Comparison of ENCODE assay signal across 14 cellular contexts in genomic region chr6:11685411-11686093, GRCh38.
DNase-seq lines count a peak whose midpoint lies in the region; ATAC-seq and TF ChIP-seq lines count a peak whose summit lies in the region.
"Had no signal": no experiment of that assay in that cellular context is flagged by ENCODE, and none has a peak within 500 bp of the region (broad histone marks: within the 10 kb centered on the region; RNA-seq: fewer than 3 reads in every experiment).

No MANE protein-coding gene starts in this region.

- TF ChIP-seq CTCF in PC-9 (conservative IDR thresholded peaks at IDR 0.05): no peak
- no peak for TF ChIP-seq CTCF in epithelial cell of proximal tubule (conservative IDR thresholded peaks at IDR 0.05; ENCODE audit: low read depth, low read length)
- TF ChIP-seq CTCF in osteoblast (IDR thresholded peaks at IDR 0.05; ENCODE audit: extremely low read depth, low read depth, low read length): no peak
- no peak for TF ChIP-seq CTCF in heart left ventricle (IDR thresholded peaks at IDR 0.05)

- H3K4me2 ChIP-seq in PC-9: peak overlapping the region; percentile 66
- peak overlapping the region; percentile 11 for H3K4me2 ChIP-seq in osteoblast (ENCODE audit: insufficient read depth, low read length)

- peaks cover 26 to 29% of the 10 kb centered on the region in 2 donors for H3K27me3 Mint-ChIP-seq in natural killer cell treated with Interleukin-12 subunit alpha and Interleukin-12 subunit beta and Interleukin-15 and Interleukin-18, amount 100 ng/mL, for 72 hours

- TSS peak; percentile 91 for BruUV-seq in PC-9 (replicated peaks; lab: Mats Ljungman, UMichigan)

- peaks cover 27% of the 10 kb centered on the region for H3F3A ChIP-seq in PC-9 (ENCODE audit: insufficient read depth, low read depth)

- H3K27ac Mint-ChIP-seq in natural killer cell treated with Interleukin-12 subunit alpha and Interleukin-12 subunit beta and Interleukin-15 and Interleukin-18, amount 100 ng/mL, for 72 hours: no peak overlapping the region
- H3K27ac Mint-ChIP-seq: activated CD4-positive, alpha-beta T cell treated with anti-CD3 and anti-CD28 coated beads for 36 hours had no signal

- H3K4me3 Mint-ChIP-seq in natural killer cell treated with Interleukin-12 subunit alpha and Interleukin-12 subunit beta and Interleukin-15 and Interleukin-18, amount 100 ng/mL, for 72 hours: no peak overlapping the region
- H3K4me3 Mint-ChIP-seq: activated CD4-positive, alpha-beta T cell treated with anti-CD3 and anti-CD28 coated beads for 36 hours; neural crest cell had no signal

- CTCF ChIA-PET in PC-9 (lab: Charles Lee): no interaction called here

- no peaks in the 10 kb centered on the region for H4K20me1 ChIP-seq in PC-9 (ENCODE audit: insufficient read depth)
- no peaks in the 10 kb centered on the region for H4K20me1 ChIP-seq in osteoblast (ENCODE audit: insufficient read depth, low read length)

- ATAC-seq in heart left ventricle: no peak
- no peak for ATAC-seq in natural killer cell treated with Interleukin-12 subunit alpha and Interleukin-12 subunit beta and Interleukin-15 and Interleukin-18, amount 100 ng/mL, for 72 hours
- ATAC-seq: activated CD4-positive, alpha-beta T cell treated with anti-CD3 and anti-CD28 coated beads for 36 hours had no signal

- H2AFZ ChIP-seq in PC-9 (peak overlapping the region; percentile 5; the same call in 1 of the 2 replicates), osteoblast (ENCODE audit: low read length) (no peak overlapping the region)

- H3K4me1 ChIP-seq in PC-9 (replicated peaks; ENCODE audit: insufficient read depth): peaks cover 30% of the 10 kb centered on the region
- H3K4me1 ChIP-seq in osteoblast (ENCODE audit: insufficient read depth, low read length): peaks cover 14% of the 10 kb centered on the region
- H3K4me1 ChIP-seq in heart left ventricle: peaks cover 0 to 6% (median 0%) of the 10 kb centered on the region in 12 donors

- DNase-seq in ELF-1 (ENCODE audit: low read depth, low spot score) (peak; percentile 10), PC-9 (peak; percentile 63 to 98), epithelial cell of proximal tubule (ENCODE audit: low read depth) (peak; percentile 88), osteoblast (ENCODE audit: insufficient read length, low spot score, missing footprints) (no peak), heart left ventricle (no peak), NCI-H1417 (lab: John Stamatoyannopoulos, UW) (no peak), activated gamma-delta T cell (lab: John Stamatoyannopoulos, UW) (no peak)
- DNase-seq in natural killer cell treated with Interleukin-12 subunit alpha and Interleukin-12 subunit beta and Interleukin-15 and Interleukin-18, amount 100 ng/mL, for 72 hours (ENCODE audit: low spot score): no peak
- DNase-seq: activated CD4-positive, alpha-beta T cell treated with anti-CD3 and anti-CD28 coated beads for 36 hours; activated gamma-delta T cell treated with Interleukin-2 at 50 U/mL for 16 hours; effector CD8-positive, alpha-beta T cell; SHP77 treated with DMSO at 0.1 percent for 48 hours; stimulated activated naive CD4-positive, alpha-beta T cell had no signal

- no peak for TF ChIP-seq POLR2A in heart left ventricle (IDR thresholded peaks at IDR 0.05)

- H3K9me3 ChIP-seq in PC-9 (ENCODE audit: insufficient read depth, low read depth): peaks cover 13% of the 10 kb centered on the region
- no peaks in the 10 kb centered on the region for H3K9me3 ChIP-seq in osteoblast (ENCODE audit: low read depth, low read length)
- H3K9me3 ChIP-seq in heart left ventricle: peaks cover 0 to 16% (median 1%) of the 10 kb centered on the region in 12 donors

- WGBS in heart left ventricle, 4 donors: 73 to 81% (median 77%) methylated on average over 4 of the region's 4 CpGs

- no peaks in the 10 kb centered on the region for H3K4me1 Mint-ChIP-seq in natural killer cell treated with Interleukin-12 subunit alpha and Interleukin-12 subunit beta and Interleukin-15 and Interleukin-18, amount 100 ng/mL, for 72 hours (ENCODE audit: low read depth in 2 of 2)

- H3K27me3 ChIP-seq in PC-9 (ENCODE audit: insufficient read depth, low read depth) (no peaks in the 10 kb centered on the region), osteoblast (ENCODE audit: insufficient read depth, low read length) (no peaks in the 10 kb centered on the region), heart left ventricle (no peaks in the 10 kb centered on the region)

- peak overlapping the region; percentile 87 for H3K27ac ChIP-seq in PC-9
- peak overlapping the region; percentile 3 for H3K27ac ChIP-seq in osteoblast (ENCODE audit: low read depth, low read length)
- no peak overlapping the region for H3K27ac ChIP-seq in heart left ventricle

- intact Hi-C loops in PC-9 (cut with micrococcal nuclease; ENCODE audit: unreplicated experiment) (loop anchor here (1.0 kb wide), 4 partner anchors 30 to 326 kb away; no protein-coding TSS in a partner anchor), heart left ventricle (cut with DNase I) (loop anchor here in 1 of 10 donors (10.0 kb wide), 1 partner anchor 399 kb away; no protein-coding TSS in a partner anchor)

- H3K4me3 ChIP-seq in PC-9 (peak overlapping the region; percentile 34; the same call in 1 of the 2 replicates), epithelial cell of proximal tubule (ENCODE audit: low read depth, low read length) (no peak overlapping the region), osteoblast (ENCODE audit: insufficient read depth, low read length) (no peak overlapping the region), heart left ventricle (no peak overlapping the region)

- H3K9me3 Mint-ChIP-seq in natural killer cell treated with Interleukin-12 subunit alpha and Interleukin-12 subunit beta and Interleukin-15 and Interleukin-18, amount 100 ng/mL, for 72 hours: no peaks in the 10 kb centered on the region

- H3K36me3 Mint-ChIP-seq in natural killer cell treated with Interleukin-12 subunit alpha and Interleukin-12 subunit beta and Interleukin-15 and Interleukin-18, amount 100 ng/mL, for 72 hours: no peaks in the 10 kb centered on the region

- POLR2A ChIA-PET in PC-9 (lab: Charles Lee; ENCODE audit: unreplicated experiment): interaction anchor here (0.5 to 0.6 kb wide), 2 partner anchors 46 to 143 kb away, joined by 3 read pairs; no protein-coding TSS in a partner anchor

- H3K79me2 ChIP-seq in PC-9 (ENCODE audit: low read depth) (no peaks in the 10 kb centered on the region), osteoblast (ENCODE audit: insufficient read depth, low read length) (no peaks in the 10 kb centered on the region)

- H3K36me3 ChIP-seq in PC-9 (ENCODE audit: low read depth) (no peaks in the 10 kb centered on the region), osteoblast (ENCODE audit: insufficient read depth, low read length) (no peaks in the 10 kb centered on the region), heart left ventricle (no peaks in the 10 kb centered on the region)

- no peaks in the 10 kb centered on the region for H3K9me2 ChIP-seq in PC-9 (ENCODE audit: insufficient read depth)

Comparison
In these comparisons a context has a peak if more than half of its experiments do, and no peak if none do; other contexts are left out.
1. DNase-seq: peak in ELF-1 (single experiment), PC-9 (2 of 2) and epithelial cell of proximal tubule (single experiment); none in osteoblast (single experiment), heart left ventricle (0 of 5), NCI-H1417 (0 of 3), activated gamma-delta T cell (single experiment) and natural killer cell treated with Interleukin-12 subunit alpha and Interleukin-12 subunit beta and Interleukin-15 and Interleukin-18, amount 100 ng/mL, for 72 hours (single experiment).
2. H3K27ac ChIP-seq: peak in PC-9 (single experiment) and osteoblast (single experiment); none in heart left ventricle (0 of 12).